ENCODE assay signal across 10 cellular contexts in the genomic region with DNA sequence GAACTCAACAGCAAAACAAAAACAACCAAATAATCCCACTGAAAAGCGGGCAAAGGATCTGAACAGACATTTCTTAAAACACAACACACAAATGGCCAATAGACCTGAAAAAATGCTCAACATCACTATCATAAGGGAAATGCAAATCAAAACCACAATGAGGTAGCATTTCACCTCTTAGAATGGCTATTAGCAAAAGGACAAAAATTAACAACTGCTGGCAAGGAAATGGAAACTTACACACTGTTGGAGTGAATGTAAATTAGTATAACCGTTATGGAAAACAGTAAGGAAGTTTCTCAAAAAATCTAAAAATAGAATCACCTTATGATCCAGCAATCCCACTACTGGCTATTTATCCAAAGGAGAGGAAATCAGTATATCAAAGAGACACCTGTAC. TPM values are rescaled to one million over a fixed set of nuclear protein-coding genes. Genes with fewer than 3 reads are reported as not detected.
DNase-seq lines count a peak whose midpoint lies in the region; ATAC-seq, FAIRE-seq and TF ChIP-seq lines count a peak whose summit lies in the region.
"Had no signal": no experiment of that assay in that cellular context is flagged by ENCODE, and none has a peak within 500 bp of the region (broad histone marks: within the 10 kb centered on the region; RNA-seq: fewer than 3 reads in every experiment).

No MANE protein-coding gene starts in this region.

- no peaks in the 10 kb centered on the region for H3K27me3 ChIP-seq in pancreas

- peaks cover 12 to 24% (median 16%) of the 10 kb centered on the region in 3 donors for H3K4me1 Mint-ChIP-seq in T-cell
- peaks cover 15 to 28% (median 18%) of the 10 kb centered on the region in 4 donors for H3K4me1 Mint-ChIP-seq in naive thymus-derived CD8-positive, alpha-beta T cell

- no peak overlapping the region for H3K4me3 Mint-ChIP-seq in T-cell
- H3K4me3 Mint-ChIP-seq in naive thymus-derived CD8-positive, alpha-beta T cell, result no peak overlapping the region

- H3K27ac ChIP-seq in pancreas, result no peak overlapping the region

- FAIRE-seq in pancreas (lab: Jason Lieb, UNC), result no peak
- FAIRE-seq: keratinocyte had no signal

- no peak overlapping the region for H3K4me3 ChIP-seq in pancreas

- no peaks in the 10 kb centered on the region for H3K9me3 ChIP-seq in pancreas

- H3K4me1 ChIP-seq in pancreas, result no peaks in the 10 kb centered on the region

- H3K27me3 Mint-ChIP-seq in T-cell, result no peaks in the 10 kb centered on the region
- no peaks in the 10 kb centered on the region for H3K27me3 Mint-ChIP-seq in naive thymus-derived CD8-positive, alpha-beta T cell

- CTCF ChIA-PET in T-cell (lab: Charles Lee), result interaction anchor here (0.9 to 1.0 kb wide), 2 partner anchors 20 to 81 kb away, joined by 3 read pairs; no protein-coding TSS in a partner anchor

- ATAC-seq in GM18508 (IDR thresholded peaks at IDR 0.05; ENCODE audit: insufficient read depth, unreplicated experiment) (peak; percentile 56), GM19455 (IDR thresholded peaks at IDR 0.05; ENCODE audit: unreplicated experiment) (peak; percentile 80), HG03025 (IDR thresholded peaks at IDR 0.05; ENCODE audit: low FRiP score, unreplicated experiment) (peak; percentile 61), T-cell (replicated peaks in 1 of 4) (no peak), pancreas (no peak)
- no peak for ATAC-seq in naive thymus-derived CD8-positive, alpha-beta T cell

- H3K36me3 ChIP-seq in pancreas, result peaks cover 0 to 19% (median 0%) of the 10 kb centered on the region in 3 donors

- peaks cover 59% of the 10 kb centered on the region for H3K36me3 Mint-ChIP-seq in T-cell
- H3K36me3 Mint-ChIP-seq in naive thymus-derived CD8-positive, alpha-beta T cell, result peaks cover 0 to 91% (median 13%) of the 10 kb centered on the region in 3 donors

- TF ChIP-seq CTCF in pancreas (IDR thresholded peaks at IDR 0.05), result no peak

- WGBS in pancreas, 2 donors, result 59 to 76% methylated on average over 2 of the region's 2 CpGs

- POLR2A ChIA-PET in T-cell (lab: Charles Lee), result no interaction called here
- POLR2A ChIA-PET in naive thymus-derived CD8-positive, alpha-beta T cell (lab: Charles Lee), result interaction anchor here (1.1 kb wide), 1 partner anchor 38 kb away, joined by 3 read pairs; no protein-coding TSS in a partner anchor

- H3K27ac Mint-ChIP-seq in T-cell, result peak overlapping the region; percentile 5 to 56
- peak overlapping the region in 4 of 10 donors; percentile 0 to 50 (median 24) for H3K27ac Mint-ChIP-seq in naive thymus-derived CD8-positive, alpha-beta T cell

- H3K9me3 Mint-ChIP-seq in T-cell, result no peaks in the 10 kb centered on the region
- no peaks in the 10 kb centered on the region for H3K9me3 Mint-ChIP-seq in naive thymus-derived CD8-positive, alpha-beta T cell

- intact Hi-C loops in pancreas (cut with DNase I), result no loop called here

- DNase-seq in T-cell (no peak), HuH-7 (ENCODE audit: low spot score) (no peak), HUDEP-2 (lab: John Stamatoyannopoulos, UW; ENCODE audit: unreplicated experiment in 76 of 76) (no peak), pancreas (no peak)
- DNase-seq in naive thymus-derived CD8-positive, alpha-beta T cell, result no peak
- DNase-seq: aorta had no signal

RNA-seq across cellular contexts. Expression of gene FAM8A1, which starts 20.9 kb away (rescaled TPM):
- total RNA-seq in T-cell (10 to 100 TPM; 16.1 to 21.8 (median 16.7) TPM), pancreas (10 to 100 TPM in 5 of 6 donors, 1 to 10 TPM in 1; 9.8 to 15.9 (median 12.0) TPM)
- total RNA-seq in naive thymus-derived CD8-positive, alpha-beta T cell, result 10 to 100 TPM; 22.2 to 24.6 TPM
- polyA plus RNA-seq in naive thymus-derived CD8-positive, alpha-beta T cell, result 1 to 10 TPM; 4.8 to 5.6 (median 4.9) TPM
- polyA plus RNA-seq in pancreas, result 10 to 100 TPM in 1 of 2 donors, 1 to 10 TPM in 1; 4.7 to 11.4 TPM

Comparison
In these comparisons a context has a peak if more than half of its experiments do, and no peak if none do; other contexts are left out.
1. ATAC-seq: peak in GM18508 (single experiment), GM19455 (single experiment) and HG03025 (single experiment); none in T-cell (0 of 4), naive thymus-derived CD8-positive, alpha-beta T cell (0 of 2) and pancreas (0 of 4).